ENCODE assay signal across 8 cellular contexts in the genomic region with DNA sequence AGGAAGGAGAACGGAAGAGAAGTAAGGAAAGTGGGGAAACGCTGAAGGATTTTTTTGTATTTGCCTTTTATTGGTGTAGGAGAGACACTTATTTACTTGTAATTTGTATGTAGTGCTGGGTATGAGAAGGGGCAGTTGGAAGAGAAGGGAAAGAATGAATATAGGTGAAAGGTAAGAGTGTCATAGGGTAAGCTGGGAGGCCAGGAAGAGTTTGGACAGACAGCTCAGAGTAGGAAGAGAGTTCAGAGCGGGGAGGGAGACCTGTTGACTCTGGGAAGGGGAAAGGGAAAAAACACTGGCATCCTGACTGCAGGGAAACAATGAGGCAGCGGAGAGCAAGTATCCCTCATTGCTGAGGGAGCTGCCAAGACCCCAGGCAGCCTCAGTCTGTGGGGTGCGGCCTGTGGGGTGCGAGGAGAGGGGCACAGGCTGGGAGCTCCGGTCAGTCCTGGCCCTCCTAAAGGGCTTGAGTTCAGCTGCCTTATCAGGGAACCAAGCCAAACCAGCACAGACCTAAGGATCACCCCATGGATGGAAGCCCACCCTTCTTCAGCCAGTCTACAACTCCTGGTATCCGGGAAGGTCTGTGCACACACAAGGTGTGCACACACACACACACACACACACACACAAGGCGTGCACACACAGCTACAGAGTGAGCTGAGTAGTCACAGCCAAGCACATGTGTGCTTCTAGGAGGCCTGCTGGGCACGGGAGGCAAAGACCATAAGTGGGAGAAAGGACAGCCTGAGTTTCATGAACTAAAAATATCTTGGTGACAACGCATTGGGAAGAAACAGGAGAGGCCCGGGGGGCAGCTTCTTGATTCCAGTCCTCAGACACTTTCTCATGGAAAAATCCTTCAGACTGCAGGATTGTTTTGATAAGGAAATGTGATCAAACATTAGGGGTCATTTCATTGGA. TPM values are rescaled to one million over a fixed set of nuclear protein-coding genes. Genes with fewer than 3 reads are reported as not detected.
DNase-seq lines count a peak whose midpoint lies in the region; ATAC-seq, FAIRE-seq and TF ChIP-seq lines count a peak whose summit lies in the region.

No MANE protein-coding gene starts in this region.

- no peaks in the 10 kb centered on the region for H4K20me1 ChIP-seq in Karpas-422 (ENCODE audit: insufficient read depth, low read depth, low read length)

- DNase-seq in Karpas-422 (no peak), suprapubic skin (ENCODE audit: low spot score in 2 of 2) (peak in 1 of 2 donors; percentile 38), D721Med (ENCODE audit: insufficient read length, low spot score) (no peak), SKM-1 (lab: John Stamatoyannopoulos, UW; ENCODE audit: unreplicated experiment) (no peak), GM12891 (ENCODE audit: insufficient read length, low spot score) (no peak)
- no peak for DNase-seq in central memory CD8-positive, alpha-beta T cell (ENCODE audit: low spot score in 2 of 2)
- DNase-seq in stimulated activated CD4-positive, alpha-beta T cell treated with anti-CD3 and anti-CD28 coated beads, Interleukin-4, amount 100 ng/mL, for 4 hours, result no peak

- no peak for TF ChIP-seq POLR2A in suprapubic skin (IDR thresholded peaks at IDR 0.05)
- no peak for TF ChIP-seq POLR2A in GM12891 (IDR thresholded peaks at IDR 0.05; ENCODE audit: low read depth, low read length)

- peak overlapping the region; percentile 79 for H3K9ac ChIP-seq in Karpas-422 (ENCODE audit: low read length)
- H3K9ac ChIP-seq in liver (ENCODE audit: low read depth in 1 of 2, low read length in 2 of 2), result peak overlapping the region; percentile 27 to 81

- TF ChIP-seq EP300 in suprapubic skin (IDR thresholded peaks at IDR 0.05), result no peak

- TF ChIP-seq CTCF in liver (IDR thresholded peaks at IDR 0.05; ENCODE audit: low read depth, low read length, missing input control), result no peak
- no peak for TF ChIP-seq CTCF in suprapubic skin (IDR thresholded peaks at IDR 0.05)
- TF ChIP-seq CTCF in D721Med (IDR thresholded peaks at IDR 0.05; ENCODE audit: insufficient read depth, missing control alignments), result no peak

- no peaks in the 10 kb centered on the region for H3K9me2 ChIP-seq in Karpas-422 (replicated peaks; ENCODE audit: insufficient read depth, low read length)

- WGBS in liver, result 35% methylated on average over 12 of the region's 12 CpGs
- whole genome bisulfite sequencing in suprapubic skin, result 38% methylated on average over 12 of the region's 12 CpGs

- H3K36me3 ChIP-seq in Karpas-422 (ENCODE audit: insufficient read depth, low read length) (no peaks in the 10 kb centered on the region), liver (ENCODE audit: control insufficient read depth in 4 of 4, insufficient read depth in 3 of 4, low read depth in 1 of 4, low read length in 3 of 4) (no peaks in the 10 kb centered on the region), suprapubic skin (no peaks in the 10 kb centered on the region)

- peaks cover 70% of the 10 kb centered on the region for H3K79me2 ChIP-seq in Karpas-422 (ENCODE audit: low read length)

- H3K9me3 Mint-ChIP-seq in central memory CD8-positive, alpha-beta T cell, result no peaks in the 10 kb centered on the region

- no peaks in the 10 kb centered on the region for H3K27me3 ChIP-seq in Karpas-422 (ENCODE audit: low read length)
- no peaks in the 10 kb centered on the region for H3K27me3 ChIP-seq in liver (ENCODE audit: control insufficient read depth in 4 of 4, insufficient read depth in 4 of 4, low read length in 3 of 4)
- H3K27me3 ChIP-seq in suprapubic skin, result no peaks in the 10 kb centered on the region

- H3K9me3 ChIP-seq in Karpas-422 (ENCODE audit: low read length) (no peaks in the 10 kb centered on the region), liver (ENCODE audit: control insufficient read depth in 4 of 4, low read length in 3 of 4) (no peaks in the 10 kb centered on the region), suprapubic skin (no peaks in the 10 kb centered on the region)

- H3K36me3 Mint-ChIP-seq in central memory CD8-positive, alpha-beta T cell (ENCODE audit: insufficient read depth), result peaks cover 9% of the 10 kb centered on the region

- no peak overlapping the region for H3K4me3 Mint-ChIP-seq in central memory CD8-positive, alpha-beta T cell

- peak in 1 of 2 donors; percentile 24 for TF ChIP-seq RAD21 in liver (IDR thresholded peaks at IDR 0.05)

- H3K4me1 Mint-ChIP-seq in central memory CD8-positive, alpha-beta T cell, result peaks cover 28% of the 10 kb centered on the region

- H3K4me2 ChIP-seq in Karpas-422 (ENCODE audit: low read depth, low read length, poor library complexity, severe bottlenecking), result peak overlapping the region; percentile 84

- FAIRE-seq in D721Med (lab: Jason Lieb, UNC), result no peak
- no peak for FAIRE-seq in GM12891 (lab: Jason Lieb, UNC)

- no peak overlapping the region for H3K27ac ChIP-seq in Karpas-422 (ENCODE audit: low read length)
- peak overlapping the region; percentile 84 to 86 for H3K27ac ChIP-seq in liver (ENCODE audit: low read depth in 1 of 2, low read length in 2 of 2)
- H3K27ac ChIP-seq in suprapubic skin, result peak overlapping the region; percentile 98

- ATAC-seq in central memory CD8-positive, alpha-beta T cell (replicated peaks; ENCODE audit: extremely low read depth, poor library complexity, severe bottlenecking), result no peak

- no peak overlapping the region for H2AFZ ChIP-seq in Karpas-422 (ENCODE audit: low read length)

- H3K27me3 Mint-ChIP-seq in central memory CD8-positive, alpha-beta T cell, result no peaks in the 10 kb centered on the region

- H3K4me3 ChIP-seq in Karpas-422 (ENCODE audit: low read length) (peak overlapping the region; percentile 71; the same call in 1 of the 2 replicates), liver (ENCODE audit: low read depth in 1 of 3, low read length in 3 of 3) (no peak overlapping the region), suprapubic skin (peak overlapping the region; percentile 59)

- H3K4me1 ChIP-seq in Karpas-422 (ENCODE audit: low read length) (peaks cover 40% of the 10 kb centered on the region), liver (ENCODE audit: control insufficient read depth in 4 of 4, insufficient read depth in 4 of 4, low read length in 3 of 4) (peaks cover 10 to 57% (median 34%) of the 10 kb centered on the region in 4 donors), suprapubic skin (peaks cover 72% of the 10 kb centered on the region)

- peak overlapping the region; percentile 2 for H3K27ac Mint-ChIP-seq in central memory CD8-positive, alpha-beta T cell (ENCODE audit: low read depth)

TF ChIP-seq in liver, 16 proteins besides CTCF, POLR2A, EP300 and RAD21 (continues in another document):
- TF ChIP-seq NR2F2 (IDR thresholded peaks at IDR 0.05) (peak; percentile 57), FOXA2 (IDR thresholded peaks at IDR 0.05) (peak; percentile 48), HNF4A (conservative IDR thresholded peaks at IDR 0.05) (peak; percentile 63 to 75), YY1 (IDR thresholded peaks at IDR 0.05) (no peak), RXRA (IDR thresholded peaks at IDR 0.05) (peak; percentile 94 to 95), SP1 (IDR thresholded peaks at IDR 0.05) (peak; percentile 89)
- TF ChIP-seq, protein P1, sequence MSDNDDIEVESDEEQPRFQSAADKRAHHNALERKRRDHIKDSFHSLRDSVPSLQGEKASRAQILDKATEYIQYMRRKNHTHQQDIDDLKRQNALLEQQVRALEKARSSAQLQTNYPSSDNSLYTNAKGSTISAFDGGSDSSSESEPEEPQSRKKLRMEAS (IDR thresholded peaks at IDR 0.05), result peak; percentile 92
- TF ChIP-seq, protein P2, sequence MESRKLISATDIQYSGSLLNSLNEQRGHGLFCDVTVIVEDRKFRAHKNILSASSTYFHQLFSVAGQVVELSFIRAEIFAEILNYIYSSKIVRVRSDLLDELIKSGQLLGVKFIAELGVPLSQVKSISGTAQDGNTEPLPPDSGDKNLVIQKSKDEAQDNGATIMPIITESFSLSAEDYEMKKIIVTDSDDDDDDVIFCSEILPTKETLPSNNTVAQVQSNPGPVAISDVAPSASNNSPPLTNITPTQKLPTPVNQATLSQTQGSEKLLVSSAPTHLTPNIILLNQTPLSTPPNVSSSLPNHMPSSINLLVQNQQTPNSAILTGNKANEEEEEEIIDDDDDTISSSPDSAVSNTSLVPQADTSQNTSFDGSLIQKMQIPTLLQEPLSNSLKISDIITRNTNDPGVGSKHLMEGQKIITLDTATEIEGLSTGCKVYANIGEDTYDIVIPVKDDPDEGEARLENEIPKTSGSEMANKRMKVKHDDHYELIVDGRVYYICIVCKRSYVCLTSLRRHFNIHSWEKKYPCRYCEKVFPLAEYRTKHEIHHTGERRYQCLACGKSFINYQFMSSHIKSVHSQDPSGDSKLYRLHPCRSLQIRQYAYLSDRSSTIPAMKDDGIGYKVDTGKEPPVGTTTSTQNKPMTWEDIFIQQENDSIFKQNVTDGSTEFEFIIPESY (IDR thresholded peaks at IDR 0.05), result peak; percentile 24

TF ChIP-seq in GM12891, 5 proteins besides CTCF, POLR2A, EP300 and RAD21:
- no peak for TF ChIP-seq SPI1 (IDR thresholded peaks at IDR 0.05; ENCODE audit: low read depth, low read length)
- no peak for TF ChIP-seq POU2F2 (IDR thresholded peaks at IDR 0.05; ENCODE audit: low read depth, low read length)
- no peak for TF ChIP-seq PAX5 (IDR thresholded peaks at IDR 0.05; ENCODE audit: insufficient read depth, low read length, severe bottlenecking)
- TF ChIP-seq TAF1 (IDR thresholded peaks at IDR 0.05; ENCODE audit: low read depth, low read length), result no peak
- no peak for TF ChIP-seq POLR2AphosphoS5 (IDR thresholded peaks at IDR 0.05; ENCODE audit: low read depth, low read length)

RNA-seq across cellular contexts. Expression of a gene that starts 2.9 kb away (rescaled TPM):
- total RNA-seq in Karpas-422 (2014; rRNA removed; shearing (Covaris generic); ENCODE audit: low replicate concordance), result 51.2 and 55.5 TPM in 2 replicates
- 1 to 10 TPM; 3.7 to 7.9 TPM for total RNA-seq in liver
- polyA plus RNA-seq in liver, result 1 to 10 TPM; 6.1 to 6.2 TPM
- 10 to 100 TPM; 59.7 to 64.0 (median 60.9) TPM for total RNA-seq in suprapubic skin
- polyA plus RNA-seq in GM12891 (2012; ENCODE audit: low read depth, missing spikeins), result 32.1 TPM

Comparison
In these comparisons a context has a peak if more than half of its experiments do, and no peak if none do; other contexts are left out.
1. H3K4me3 ChIP-seq: peak in Karpas-422 (single experiment) and suprapubic skin (single experiment); none in liver (0 of 3).